ENCODE assay signal across 1 cellular context in the genomic region with DNA sequence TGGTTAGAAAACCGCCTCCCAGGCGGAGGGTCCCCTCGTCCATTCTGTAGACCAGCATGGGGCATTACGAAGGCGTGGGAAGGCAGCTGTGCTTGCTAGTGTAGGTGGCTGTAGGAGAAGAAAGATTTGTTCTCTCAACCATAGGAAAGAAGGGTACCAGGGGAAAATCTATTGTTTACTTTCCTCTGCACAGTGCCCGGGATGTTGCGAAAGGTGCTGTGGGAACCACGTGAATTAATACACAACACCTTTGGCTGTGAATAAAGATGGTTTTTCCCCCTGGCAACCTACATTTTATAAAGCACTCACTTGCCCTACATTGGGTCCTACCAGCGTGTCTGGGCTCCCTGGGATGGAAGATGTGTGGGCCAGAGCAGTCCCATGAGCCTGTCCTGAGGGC.
TF ChIP-seq lines count a peak whose summit lies in the region.

No MANE protein-coding gene starts in this region.

TF ChIP-seq in HepG2, 621 proteins besides CTCF, POLR2A, EP300 and RAD21:
- TF ChIP-seq CEBPB (IDR thresholded peaks at IDR 0.05; ENCODE audit: borderline replicate concordance, low read depth, low read length) (peak; percentile 72), CEBPG (CRISPR knock-in tag; IDR thresholded peaks at IDR 0.05) (0 out of 2 replicates have a peak, but pooled peaks have one; percentile 40), ZBTB20 (CRISPR knock-in tag; IDR thresholded peaks at IDR 0.05; ENCODE audit: borderline replicate concordance, low read depth) (no peak), FOXM1 (CRISPR knock-in tag; IDR thresholded peaks at IDR 0.05) (no peak), ZNF549 (CRISPR knock-in tag; IDR thresholded peaks at IDR 0.05) (no peak), SALL2 (CRISPR knock-in tag; IDR thresholded peaks at IDR 0.05) (no peak)
- TF ChIP-seq, protein P1, sequence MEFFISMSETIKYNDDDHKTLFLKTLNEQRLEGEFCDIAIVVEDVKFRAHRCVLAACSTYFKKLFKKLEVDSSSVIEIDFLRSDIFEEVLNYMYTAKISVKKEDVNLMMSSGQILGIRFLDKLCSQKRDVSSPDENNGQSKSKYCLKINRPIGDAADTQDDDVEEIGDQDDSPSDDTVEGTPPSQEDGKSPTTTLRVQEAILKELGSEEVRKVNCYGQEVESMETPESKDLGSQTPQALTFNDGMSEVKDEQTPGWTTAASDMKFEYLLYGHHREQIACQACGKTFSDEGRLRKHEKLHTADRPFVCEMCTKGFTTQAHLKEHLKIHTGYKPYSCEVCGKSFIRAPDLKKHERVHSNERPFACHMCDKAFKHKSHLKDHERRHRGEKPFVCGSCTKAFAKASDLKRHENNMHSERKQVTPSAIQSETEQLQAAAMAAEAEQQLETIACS (CRISPR knock-in tag; IDR thresholded peaks at IDR 0.05): no peak
